Comparison of ENCODE assay signal across 8 cellular contexts in genomic region chr17:40553694-40554534, GRCh38. TPM values are rescaled to one million over a fixed set of nuclear protein-coding genes. Genes with fewer than 3 reads are reported as not detected.
DNase-seq lines count a peak whose midpoint lies in the region; ATAC-seq and TF ChIP-seq lines count a peak whose summit lies in the region.

No MANE protein-coding gene starts in this region.

- H3K4me3 Mint-ChIP-seq in T-cell (peak overlapping the region; percentile 56 to 84 (median 68)), endodermal cell (no peak overlapping the region), progenitor cell of endocrine pancreas (ENCODE audit: low read depth) (no peak overlapping the region)
- H3K4me3 Mint-ChIP-seq in naive thymus-derived CD4-positive, alpha-beta T cell, result peak overlapping the region; percentile 71 to 100 (median 84)

- ATAC-seq in T-cell (replicated peaks in 1 of 4), result peak in 2 of 4 experiments; percentile 12 to 23
- peak; percentile 33 for ATAC-seq in naive thymus-derived CD4-positive, alpha-beta T cell
- no peak for ATAC-seq in GM18867 (IDR thresholded peaks at IDR 0.05; ENCODE audit: unreplicated experiment)

- no peaks in the 10 kb centered on the region for H3K9me3 ChIP-seq in endodermal cell (ENCODE audit: control insufficient read depth, low read length)
- no peaks in the 10 kb centered on the region for H3K9me3 ChIP-seq in naive thymus-derived CD4-positive, alpha-beta T cell (ENCODE audit: control insufficient read depth in 2 of 3, low read length in 3 of 3)
- H3K9me3 ChIP-seq in MG63, result no peaks in the 10 kb centered on the region

- no peak overlapping the region for H3K9ac ChIP-seq in endodermal cell (ENCODE audit: extremely low read depth, low read length, poor library complexity, severe bottlenecking)

- DNase-seq in NCI-H146 (lab: John Stamatoyannopoulos, UW), result peak; percentile 19
- DNase-seq in NCI-H146 treated with DMSO at 0.1 percent for 48 hours (lab: John Stamatoyannopoulos, UW; ENCODE audit: unreplicated experiment), result no peak
- DNase-seq in T-cell, result peak in 5 of 34 experiments; percentile 16 to 39 (median 25)
- peak; percentile 52 for DNase-seq in endodermal cell
- peak in 4 of 9 donors; percentile 30 to 55 (median 38) for DNase-seq in naive thymus-derived CD4-positive, alpha-beta T cell
- no peak for DNase-seq in MG63
- no peak for DNase-seq in progenitor cell of endocrine pancreas (ENCODE audit: low spot score, unreplicated experiment)

- no peaks in the 10 kb centered on the region for H3K9me3 Mint-ChIP-seq in T-cell
- no peaks in the 10 kb centered on the region for H3K9me3 Mint-ChIP-seq in endodermal cell
- H3K9me3 Mint-ChIP-seq in naive thymus-derived CD4-positive, alpha-beta T cell, result peaks cover 0 to 13% (median 0%) of the 10 kb centered on the region in 11 donors
- no peaks in the 10 kb centered on the region for H3K9me3 Mint-ChIP-seq in progenitor cell of endocrine pancreas (ENCODE audit: low read depth)

- CTCF ChIA-PET in T-cell (lab: Charles Lee), result interaction anchor here (0.5 to 3.0 kb wide), 12 partner anchors 8 to 268 kb away, joined by 3 to 29 read pairs (median 3); partner anchors contain the start of gene TOP2A (in 1 of the 2)
- CTCF ChIA-PET in naive thymus-derived CD4-positive, alpha-beta T cell (lab: Charles Lee), result interaction anchor here (0.8 to 16.3 kb wide), 8 partner anchors 8 to 136 kb away, joined by 3 to 425 read pairs (median 8); partner anchors contain the start of genes CCR7 and TOP2A

- H3K36me3 ChIP-seq in endodermal cell (ENCODE audit: control insufficient read depth, insufficient read depth, low read length) (no peaks in the 10 kb centered on the region), MG63 (no peaks in the 10 kb centered on the region)
- H3K36me3 ChIP-seq in naive thymus-derived CD4-positive, alpha-beta T cell (ENCODE audit: control insufficient read depth in 2 of 3, insufficient read depth in 3 of 3, low read length in 3 of 3), result peaks cover 11 to 67% (median 43%) of the 10 kb centered on the region in 3 experiments

- TF ChIP-seq CTCF in endodermal cell (conservative IDR thresholded peaks at IDR 0.05) (no peak), progenitor cell of endocrine pancreas (IDR thresholded peaks at IDR 0.05; ENCODE audit: unreplicated experiment) (no peak)

- no peaks in the 10 kb centered on the region for H3K27me3 Mint-ChIP-seq in T-cell
- peaks cover 9% of the 10 kb centered on the region for H3K27me3 Mint-ChIP-seq in endodermal cell (ENCODE audit: insufficient read depth)
- H3K27me3 Mint-ChIP-seq in naive thymus-derived CD4-positive, alpha-beta T cell, result no peaks in the 10 kb centered on the region
- H3K27me3 Mint-ChIP-seq in progenitor cell of endocrine pancreas, result peaks cover 38% of the 10 kb centered on the region

- H3K27me3 ChIP-seq in endodermal cell (ENCODE audit: control insufficient read depth, insufficient read depth, low read length, poor library complexity, severe bottlenecking) (no peaks in the 10 kb centered on the region), MG63 (no peaks in the 10 kb centered on the region)
- H3K27me3 ChIP-seq in naive thymus-derived CD4-positive, alpha-beta T cell (ENCODE audit: control insufficient read depth in 2 of 2, insufficient read depth in 2 of 2, low read length in 2 of 2), result no peaks in the 10 kb centered on the region

- H3K4me1 ChIP-seq in endodermal cell (ENCODE audit: control insufficient read depth, insufficient read depth, low read length), result no peaks in the 10 kb centered on the region
- H3K4me1 ChIP-seq in naive thymus-derived CD4-positive, alpha-beta T cell (ENCODE audit: control insufficient read depth in 2 of 2, insufficient read depth in 2 of 2, low read length in 2 of 2), result peaks cover 37 to 93% of the 10 kb centered on the region in 2 donors

- H3K4me3 ChIP-seq in endodermal cell (ENCODE audit: low read length) (no peak overlapping the region), MG63 (no peak overlapping the region)
- H3K4me3 ChIP-seq in naive thymus-derived CD4-positive, alpha-beta T cell (ENCODE audit: low read length), result peak overlapping the region; percentile 23

- POLR2A ChIA-PET in T-cell (lab: Charles Lee), result interaction anchor here in 1 of 2 donors (0.6 to 1.6 kb wide), 6 partner anchors 9 to 73 kb away, joined by 3 to 6 read pairs (median 3); no protein-coding TSS in a partner anchor
- POLR2A ChIA-PET in naive thymus-derived CD4-positive, alpha-beta T cell (lab: Charles Lee), result interaction anchor here (0.6 to 45.4 kb wide), 20 partner anchors 6 to 1136 kb away, joined by 3 to 2132 read pairs (median 4); partner anchors contain the start of genes CCR7 and TOP2A

- H3K4me1 Mint-ChIP-seq in T-cell (peaks cover 98 to 99% (median 99%) of the 10 kb centered on the region in 3 donors), endodermal cell (peaks cover 17% of the 10 kb centered on the region), progenitor cell of endocrine pancreas (ENCODE audit: low read depth) (peaks cover 24% of the 10 kb centered on the region)
- H3K4me1 Mint-ChIP-seq in naive thymus-derived CD4-positive, alpha-beta T cell, result peaks cover 46 to 100% (median 97%) of the 10 kb centered on the region in 7 donors

- 80 to 100% methylated on average over 4 to 19 of the region's 19 CpGs for WGBS in endodermal cell (ENCODE audit: insufficient coverage in 1 of 2, insufficient read length in 1 of 2), 2 experiments

- intact Hi-C loops in naive thymus-derived CD4-positive, alpha-beta T cell (cut with micrococcal nuclease), result loop anchor here in 1 of 2 donors (1.0 kb wide), 1 partner anchor 61 kb away; no protein-coding TSS in a partner anchor

- H3K27ac ChIP-seq in endodermal cell (ENCODE audit: low read depth, low read length), result no peak overlapping the region
- peak overlapping the region; percentile 79 for H3K27ac ChIP-seq in naive thymus-derived CD4-positive, alpha-beta T cell (ENCODE audit: low read depth, low read length)

- H3K27ac Mint-ChIP-seq in T-cell (peak overlapping the region; percentile 88 to 90), endodermal cell (no peak overlapping the region), progenitor cell of endocrine pancreas (no peak overlapping the region)
- peak overlapping the region; percentile 76 to 100 (median 99) for H3K27ac Mint-ChIP-seq in naive thymus-derived CD4-positive, alpha-beta T cell

- peaks cover 53% of the 10 kb centered on the region for H3K36me3 Mint-ChIP-seq in T-cell
- no peaks in the 10 kb centered on the region for H3K36me3 Mint-ChIP-seq in endodermal cell (ENCODE audit: low read depth)
- H3K36me3 Mint-ChIP-seq in naive thymus-derived CD4-positive, alpha-beta T cell, result peaks cover 11 to 56% (median 28%) of the 10 kb centered on the region in 5 donors
- no peaks in the 10 kb centered on the region for H3K36me3 Mint-ChIP-seq in progenitor cell of endocrine pancreas (ENCODE audit: insufficient read depth)

RNA-seq across cellular contexts. Expression of gene CCR7, which starts 11.4 kb away (rescaled TPM):
- total RNA-seq in T-cell, result 100 to 1,000 TPM; 173 to 438 (median 340) TPM
- total RNA-seq in endodermal cell, result under 1 TPM in 1 of 2 donors, not detected in 1; 0.53 TPM
- polyA plus RNA-seq in endodermal cell (2013, experiment 1 of 2), result 0.21 TPM
- not detected for polyA plus RNA-seq in endodermal cell (2013, experiment 2 of 2)
- 100 to 1,000 TPM; 153 to 675 (median 262) TPM for total RNA-seq in naive thymus-derived CD4-positive, alpha-beta T cell
- 1,000 to 10,000 TPM; 1,350 to 2,301 TPM for polyA plus RNA-seq in naive thymus-derived CD4-positive, alpha-beta T cell
- not detected in 2 replicates for total RNA-seq in MG63 (2014; rRNA removed; shearing (Covaris generic); ENCODE audit: low replicate concordance)
- total RNA-seq in progenitor cell of endocrine pancreas, result not detected in 2 replicates

RNA-seq across cellular contexts. Expression of gene TNS4, which starts 52.5 kb away (rescaled TPM):
- total RNA-seq in T-cell, result 1 to 10 TPM in 2 of 5 donors, under 1 TPM in 3; 0.55 to 3.7 (median 0.66) TPM
- total RNA-seq in endodermal cell, result 1 to 10 TPM in 1 of 2 donors, under 1 TPM in 1; 0.89 to 2.5 TPM
- 0.07 TPM for polyA plus RNA-seq in endodermal cell (2013, experiment 1 of 2)
- not detected for polyA plus RNA-seq in endodermal cell (2013, experiment 2 of 2)
- 10 to 100 TPM in 1 of 5 experiments, 1 to 10 TPM in 2, not detected in 2; 1.2 to 10.3 (median 1.3) TPM for total RNA-seq in naive thymus-derived CD4-positive, alpha-beta T cell
- not detected for polyA plus RNA-seq in naive thymus-derived CD4-positive, alpha-beta T cell
- not detected in 2 replicates for total RNA-seq in MG63 (2014; rRNA removed; shearing (Covaris generic); ENCODE audit: low replicate concordance)
- not detected in 2 replicates for total RNA-seq in progenitor cell of endocrine pancreas

Comparison
In these comparisons a context has a peak if more than half of its experiments do, and no peak if none do; other contexts are left out.
1. DNase-seq: peak in NCI-H146 (single experiment) and endodermal cell (single experiment); none in NCI-H146 treated with DMSO at 0.1 percent for 48 hours (single experiment), MG63 (single experiment) and progenitor cell of endocrine pancreas (single experiment).
2. H3K27ac Mint-ChIP-seq: peak in T-cell (2 of 2) and naive thymus-derived CD4-positive, alpha-beta T cell (9 of 9); none in endodermal cell (single experiment) and progenitor cell of endocrine pancreas (single experiment).
3. H3K4me3 Mint-ChIP-seq: peak in T-cell (3 of 3) and naive thymus-derived CD4-positive, alpha-beta T cell (10 of 10); none in endodermal cell (single experiment) and progenitor cell of endocrine pancreas (single experiment).
4. RNA of gene CCR7, which starts 11.4 kb away (total RNA-seq): 173 to 438 TPM in T-cell and 153 to 675 TPM in naive thymus-derived CD4-positive, alpha-beta T cell; 0.53 TPM in endodermal cell, not detected in progenitor cell of endocrine pancreas and not detected in MG63; every median in the first group is over 100 times any median in the second.